14 cellular contexts compared by ENCODE assay signal in genomic region chr20:7650481-7650880, GRCh38.
A peak's percentile ranks its signal among the peaks of the same experiment; 100 is the strongest.
DNase-seq lines count a peak whose midpoint lies in the region; ATAC-seq lines count a peak whose summit lies in the region.
"Had no signal": no experiment of that assay in that cellular context is flagged by ENCODE, and none has a peak within 500 bp of the region (broad histone marks: within the 10 kb centered on the region; RNA-seq: fewer than 3 reads in every experiment).

No MANE protein-coding gene starts in this region.

- no peak overlapping the region for H3K4me2 ChIP-seq in GM23248 (ENCODE audit: unreplicated experiment)

- H3K4me3 ChIP-seq in GM23248, result no peak overlapping the region
- H3K4me3 ChIP-seq: breast epithelium had no signal

- peak overlapping the region; percentile 19; the same call in 1 of the 2 replicates for H3K27ac ChIP-seq in GM23248
- H3K27ac ChIP-seq: breast epithelium had no signal

- peaks cover 7% of the 10 kb centered on the region; the same call in 1 of the 2 replicates for H3F3A ChIP-seq in GM23248 (ENCODE audit: insufficient read depth)

- H4K20me1 ChIP-seq in GM23248 (ENCODE audit: insufficient read depth), result no peaks in the 10 kb centered on the region

- H3K4me1 ChIP-seq in GM23248 (ENCODE audit: insufficient read depth), result peaks cover 13% of the 10 kb centered on the region
- H3K4me1 ChIP-seq: breast epithelium had no signal

- H3K27me3 ChIP-seq in GM23248 (replicated peaks; ENCODE audit: insufficient read depth), result no peaks in the 10 kb centered on the region
- H3K27me3 ChIP-seq: breast epithelium had no signal

- no peaks in the 10 kb centered on the region for H3K9me2 ChIP-seq in GM23248 (ENCODE audit: insufficient read depth)

- no peak for ATAC-seq in HG03432 (IDR thresholded peaks at IDR 0.05; ENCODE audit: unreplicated experiment)
- ATAC-seq in GM21423 (IDR thresholded peaks at IDR 0.05; ENCODE audit: unreplicated experiment), result no peak

- DNase-seq in AG08395 (ENCODE audit: low spot score), result peak; percentile 90
- peak; percentile 78 for DNase-seq in GM23248
- DNase-seq in dedifferentiated amniotic fluid mesenchymal stem cell (ENCODE audit: extremely low spot score), result peak; percentile 16
- peak; percentile 19 for DNase-seq in iris pigment epithelial cell (ENCODE audit: low read depth)
- no peak for DNase-seq in NCI-H526 treated with DMSO at 0.1 percent for 48 hours (lab: John Stamatoyannopoulos, UW)
- no peak for DNase-seq in superior temporal gyrus (ENCODE audit: extremely low spot score)
- DNase-seq: activated CD8-positive, alpha-beta memory T cell treated with anti-CD3 and anti-CD28 coated beads for 24 hours; activated gamma-delta T cell treated with Interleukin-2 at 50 U/mL for 16 hours; DMS 273 treated with DMSO at 0.1 percent for 48 hours; HFFc6; mesendoderm had no signal

- no peaks in the 10 kb centered on the region for H3K9me3 ChIP-seq in GM23248 (ENCODE audit: low read depth)

- H2AFZ ChIP-seq in GM23248, result no peak overlapping the region

- in situ Hi-C loops in GM23248 (cut with MboI), result no loop called here

- no peaks in the 10 kb centered on the region for H3K36me3 ChIP-seq in GM23248 (ENCODE audit: low read depth)
- H3K36me3 ChIP-seq: breast epithelium had no signal

- H3K9ac ChIP-seq in GM23248, result no peak overlapping the region

- 15 to 21% methylated on average over 4 of the region's 4 CpGs for WGBS in GM23248 (ENCODE audit: low coverage in 1 of 2, low lambda C conversion rate in 2 of 2, missing lambda C conversion rate in 2 of 2), 2 experiments

- no peaks in the 10 kb centered on the region for H3K79me2 ChIP-seq in GM23248 (ENCODE audit: insufficient read depth)

Comparison
In these comparisons a context has a peak if more than half of its experiments do, and no peak if none do; other contexts are left out.
1. DNase-seq: peak in AG08395 (single experiment), GM23248 (single experiment), dedifferentiated amniotic fluid mesenchymal stem cell (single experiment) and iris pigment epithelial cell (single experiment); none in NCI-H526 treated with DMSO at 0.1 percent for 48 hours (single experiment) and superior temporal gyrus (single experiment).